8 cellular contexts compared by ENCODE assay signal in genomic region chr22:21867528-21868266, GRCh38. TPM values are rescaled to one million over a fixed set of nuclear protein-coding genes. Genes with fewer than 3 reads are reported as not detected.
A peak's percentile ranks its signal among the peaks of the same experiment; 100 is the strongest.
DNase-seq lines count a peak whose midpoint lies in the region; ATAC-seq and TF ChIP-seq lines count a peak whose summit lies in the region.

Gene MAPK1 (minus strand): TSS chr22:21867645. CDS start chr22:21867440, 205 bp downstream.

- H3K27ac ChIP-seq in HL-60 (replicated peaks) (peak within 1 kb of the TSS; percentile 76), mesodermal cell (ENCODE audit: low read depth, low read length, severe bottlenecking) (peak within 1 kb of the TSS; percentile 84)

- 3 to 4% methylated on average over 60 of the region's 74 CpGs for WGBS in mesodermal cell (ENCODE audit: insufficient coverage in 2 of 2), 2 experiments

- H3K27ac Mint-ChIP-seq in activated CD8-positive, alpha-beta memory T cell treated with anti-CD3 and anti-CD28 coated beads, Interleukin-2, amount 10 ng/mL, durations not matched to agents 7 days and 5 days, result peak within 1 kb of the TSS; percentile 89

- DNase-seq in CMK (ENCODE audit: low read depth) (peak; percentile 89), HL-60 (ENCODE audit: low read depth in 1 of 2, low spot score in 1 of 2) (peak; percentile 90 to 92)
- DNase-seq in NK-92 treated with Interleukin-12 subunit alpha and Interleukin-12 subunit beta, amount 100 ng/mL, for 24 hours (lab: John Stamatoyannopoulos, UW), result peak; percentile 89
- peak; percentile 95 for DNase-seq in activated CD8-positive, alpha-beta memory T cell treated with anti-CD3 and anti-CD28 coated beads, Interleukin-2, amount 10 ng/mL, durations not matched to agents 7 days and 5 days
- peak; percentile 88 to 93 for DNase-seq in stimulated activated CD8-positive, alpha-beta memory T cell treated with anti-CD3 and anti-CD28 coated beads, Interleukin-15, amount 100 ng/mL, for 4 hours (ENCODE audit: low read depth in 2 of 2)

- H3K9me3 Mint-ChIP-seq in activated CD8-positive, alpha-beta memory T cell treated with anti-CD3 and anti-CD28 coated beads, Interleukin-2, amount 10 ng/mL, durations not matched to agents 7 days and 5 days (ENCODE audit: low read depth), result no peaks in the 10 kb centered on the region

- no peaks in the 10 kb centered on the region for H3K9me3 ChIP-seq in endocrine pancreas (ENCODE audit: control insufficient read depth, low read length)
- H3K9me3 ChIP-seq in mesodermal cell (ENCODE audit: control insufficient read depth, low read length), result no peaks in the 10 kb centered on the region

- CTCF ChIA-PET in activated CD8-positive, alpha-beta memory T cell treated with anti-CD3 and anti-CD28 coated beads, Interleukin-2, amount 10 ng/mL, durations not matched to agents 7 days and 5 days (lab: Charles Lee), result interaction anchor here (0.6 to 2.0 kb wide), 8 partner anchors 10 to 221 kb away, joined by 3 to 8 read pairs (median 4); partner anchors contain the start of gene PPM1F

- H3K4me3 ChIP-seq in HL-60 (replicated peaks; ENCODE audit: insufficient read depth, low read length), result peak within 1 kb of the TSS; percentile 89
- H3K4me3 ChIP-seq in endocrine pancreas (ENCODE audit: control insufficient read depth, insufficient read depth, low read length), result peak within 1 kb of the TSS; percentile 71
- peak within 1 kb of the TSS; percentile 91 for H3K4me3 ChIP-seq in mesodermal cell (ENCODE audit: extremely low read depth, insufficient read depth, low read length, poor library complexity, severe bottlenecking)

- H3K36me3 ChIP-seq in endocrine pancreas (ENCODE audit: control insufficient read depth, insufficient read depth, low read length) (no peaks in the 10 kb centered on the region), mesodermal cell (ENCODE audit: control insufficient read depth, insufficient read depth, low read length) (no peaks in the 10 kb centered on the region)

- peaks cover 21% of the 10 kb centered on the region for H3K36me3 Mint-ChIP-seq in activated CD8-positive, alpha-beta memory T cell treated with anti-CD3 and anti-CD28 coated beads, Interleukin-2, amount 10 ng/mL, durations not matched to agents 7 days and 5 days

- TF ChIP-seq CTCF in HL-60 (IDR thresholded peaks at IDR 0.05; ENCODE audit: insufficient read depth, low read length), result no peak

- peak within 1 kb of the TSS; percentile 86 for H3K4me3 Mint-ChIP-seq in activated CD8-positive, alpha-beta memory T cell treated with anti-CD3 and anti-CD28 coated beads, Interleukin-2, amount 10 ng/mL, durations not matched to agents 7 days and 5 days

- peak within 1 kb of the TSS; percentile 99 for H3K9ac ChIP-seq in endocrine pancreas (ENCODE audit: control insufficient read depth, insufficient read depth, low read length)

- peaks cover 13% of the 10 kb centered on the region for H3K4me1 ChIP-seq in endocrine pancreas (ENCODE audit: control insufficient read depth, insufficient read depth, low read length)
- H3K4me1 ChIP-seq in mesodermal cell (ENCODE audit: control insufficient read depth, insufficient read depth, low read length, poor library complexity, severe bottlenecking), result peaks cover 12% of the 10 kb centered on the region

- ATAC-seq in GM19455 (IDR thresholded peaks at IDR 0.05; ENCODE audit: unreplicated experiment), result peak; percentile 75
- ATAC-seq in activated CD8-positive, alpha-beta memory T cell treated with anti-CD3 and anti-CD28 coated beads, Interleukin-2, amount 10 ng/mL, durations not matched to agents 7 days and 5 days, result peak; percentile 95

- H3K4me1 Mint-ChIP-seq in activated CD8-positive, alpha-beta memory T cell treated with anti-CD3 and anti-CD28 coated beads, Interleukin-2, amount 10 ng/mL, durations not matched to agents 7 days and 5 days, result peaks cover 33% of the 10 kb centered on the region

- peaks cover 19% of the 10 kb centered on the region for H3K27me3 Mint-ChIP-seq in activated CD8-positive, alpha-beta memory T cell treated with anti-CD3 and anti-CD28 coated beads, Interleukin-2, amount 10 ng/mL, durations not matched to agents 7 days and 5 days

- H3K27me3 ChIP-seq in HL-60 (ENCODE audit: insufficient read depth, poor library complexity, severe bottlenecking), result no peaks in the 10 kb centered on the region
- no peaks in the 10 kb centered on the region for H3K27me3 ChIP-seq in endocrine pancreas (ENCODE audit: control insufficient read depth, insufficient read depth, low read length)

RNA-seq across cellular contexts. Expression of gene MAPK1, which starts in this region (rescaled TPM):
- total RNA-seq in activated CD8-positive, alpha-beta memory T cell treated with anti-CD3 and anti-CD28 coated beads, Interleukin-2, amount 10 ng/mL, durations not matched to agents 7 days and 5 days, result 100 to 1,000 TPM; 110 to 112 TPM
- 95.7 TPM for polyA plus RNA-seq in mesodermal cell (2013, experiment 1 of 2)
- 81.7 TPM for polyA plus RNA-seq in mesodermal cell (2013, experiment 2 of 2)

Comparison
In these comparisons a context has a peak if more than half of its experiments do, and no peak if none do; other contexts are left out.
1. Peak in every context shown above with its lines: DNase-seq, ATAC-seq, H3K4me3 ChIP-seq and H3K27ac ChIP-seq.